ENCODE assay signal across 15 cellular contexts in the genomic region with DNA sequence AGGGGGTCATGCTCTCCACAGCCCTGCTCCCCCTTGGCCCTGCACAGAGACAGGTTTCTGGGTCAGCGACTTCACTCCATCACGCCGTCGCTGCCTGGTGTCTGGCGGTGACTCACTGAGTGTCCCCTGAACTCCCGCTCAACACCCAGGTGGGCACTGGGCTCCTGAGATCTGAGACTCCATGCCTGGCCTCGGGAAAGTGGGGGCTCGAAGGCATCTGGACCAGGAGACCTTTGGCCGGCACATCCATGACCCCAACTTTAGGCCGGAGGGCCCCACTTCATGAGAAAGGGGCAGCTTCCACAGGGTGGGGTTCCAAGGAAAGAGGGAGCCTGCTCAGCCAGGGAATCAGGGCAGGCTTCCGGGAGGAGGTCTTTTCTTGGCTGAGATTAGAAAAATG.
"Had no signal": no experiment of that assay in that cellular context is flagged by ENCODE, and none has a peak within 500 bp of the region (broad histone marks: within the 10 kb centered on the region; RNA-seq: fewer than 3 reads in every experiment).

No MANE protein-coding gene starts in this region.

- FAIRE-seq: bronchial epithelial cell, frontal cortex had no signal

- H3K27ac ChIP-seq: ascending aorta, heart right ventricle, neutrophil, psoas muscle, right lobe of liver had no signal

- ATAC-seq: heart right ventricle; left colon; psoas muscle; right lobe of liver; stimulated activated naive CD8-positive, alpha-beta T cell treated with anti-CD3 and anti-CD28 coated beads, Interleukin-15, amount 100 ng/mL, for 72 hours had no signal

- H3K27me3 ChIP-seq: ascending aorta, right lobe of liver had no signal

- DNase-seq: activated CD4-positive, CD25-positive, alpha-beta regulatory T cell; activated CD8-positive, alpha-beta memory T cell treated with anti-CD3 and anti-CD28 coated beads for 24 hours; dermis blood vessel endothelial cell; heart right ventricle; right lobe of liver; stimulated activated naive CD8-positive, alpha-beta T cell treated with anti-CD3 and anti-CD28 coated beads, Interleukin-15, amount 100 ng/mL, for 72 hours had no signal

- H3K27me3 Mint-ChIP-seq: stimulated activated naive CD8-positive, alpha-beta T cell treated with anti-CD3 and anti-CD28 coated beads, Interleukin-15, amount 100 ng/mL, for 72 hours had no signal

- H3K4me1 ChIP-seq: ascending aorta, psoas muscle, right lobe of liver had no signal

- H3K36me3 Mint-ChIP-seq: type B pancreatic cell had no signal

- H3K27ac Mint-ChIP-seq: activated CD4-positive, alpha-beta T cell treated with anti-CD3 and anti-CD28 coated beads, Interleukin-2, amount 10 ng/mL, durations not matched to agents 24 days and 14 days; type B pancreatic cell had no signal

- H3K9me3 Mint-ChIP-seq: activated CD4-positive, alpha-beta T cell treated with anti-CD3 and anti-CD28 coated beads, Interleukin-2, amount 10 ng/mL, durations not matched to agents 24 days and 14 days; stimulated activated naive CD8-positive, alpha-beta T cell treated with anti-CD3 and anti-CD28 coated beads, Interleukin-15, amount 100 ng/mL, for 72 hours; type B pancreatic cell had no signal

- H3K4me3 ChIP-seq: ascending aorta, heart right ventricle, lung, psoas muscle, right lobe of liver had no signal

- H3K4me3 Mint-ChIP-seq: activated CD4-positive, alpha-beta T cell treated with anti-CD3 and anti-CD28 coated beads, Interleukin-2, amount 10 ng/mL, durations not matched to agents 24 days and 14 days; stimulated activated naive CD8-positive, alpha-beta T cell treated with anti-CD3 and anti-CD28 coated beads, Interleukin-15, amount 100 ng/mL, for 72 hours; type B pancreatic cell had no signal

- H3K36me3 ChIP-seq: ascending aorta, heart right ventricle, neutrophil, right lobe of liver had no signal

- H3K9me3 ChIP-seq: ascending aorta, heart right ventricle, neutrophil, psoas muscle, right lobe of liver had no signal
